In genomic region chr21:28936036-28936435, GRCh38 we compare ENCODE assay signal across 24 cellular contexts. TPM values are rescaled to one million over a fixed set of nuclear protein-coding genes. Genes with fewer than 3 reads are reported as not detected.
DNase-seq lines count a peak whose midpoint lies in the region; ATAC-seq, FAIRE-seq and TF ChIP-seq lines count a peak whose summit lies in the region.
"Had no signal": no experiment of that assay in that cellular context is flagged by ENCODE, and none has a peak within 500 bp of the region (broad histone marks: within the 10 kb centered on the region; RNA-seq: fewer than 3 reads in every experiment).

No MANE protein-coding gene starts in this region.

- in situ Hi-C loops in GM12878 (cut with MboI) = no loop called here

- H3K4me2 ChIP-seq in GM12878 (ENCODE audit: control insufficient read depth, insufficient read depth) = no peak overlapping the region
- H3K4me2 ChIP-seq: BLaER1 treated with 17β-estradiol and CSF1 and Interleukin-3, amounts not matched to agents 10 nM and 100 nM had no signal

- H4K20me1 ChIP-seq in GM12878 (ENCODE audit: control insufficient read depth, insufficient read depth) = no peaks in the 10 kb centered on the region
- H4K20me1 ChIP-seq: BLaER1 treated with 17β-estradiol and CSF1 and Interleukin-3, amounts not matched to agents 10 nM and 100 nM had no signal

- no peak overlapping the region for H3K27ac ChIP-seq in HEK293 (ENCODE audit: extremely low read depth, low read depth, low read length)
- no peak overlapping the region for H3K27ac ChIP-seq in GM12878 (ENCODE audit: control insufficient read depth, insufficient read depth)
- peak overlapping the region; percentile 30 to 74 for H3K27ac ChIP-seq in uterus
- H3K27ac ChIP-seq: 22Rv1, Peyer's patch, SK-N-MC had no signal

- no peaks in the 10 kb centered on the region for H3K79me2 ChIP-seq in GM12878 (ENCODE audit: control insufficient read depth, insufficient read depth, low read length)

- intact Hi-C loops in GM12878 (cut with micrococcal nuclease; ENCODE audit: unreplicated experiment) (no loop called here), uterus (cut with DNase I; ENCODE audit: low total_unique reads) (no loop called here)

- WGBS in GM12878 (ENCODE audit: insufficient coverage, insufficient replicate concordance, low lambda C conversion rate, missing lambda C conversion rate) = 97% methylated on average over 1 of the region's 1 CpG

- peak overlapping the region; percentile 27 for H3K27ac Mint-ChIP-seq in activated naive CD4-positive, alpha-beta T cell treated with anti-CD3 and anti-CD28 coated beads, Interleukin-2, amount 50 U/mL, for 24 hours
- no peak overlapping the region for H3K27ac Mint-ChIP-seq in activated naive CD4-positive, alpha-beta T cell treated with anti-CD3 and anti-CD28 coated beads, Interleukin-2, amount 10 ng/mL, durations not matched to agents 7 days and 5 days
- H3K27ac Mint-ChIP-seq: CD4-positive, alpha-beta T cell had no signal

- TF ChIP-seq EP300 in GM12878 (IDR thresholded peaks at IDR 0.05; ENCODE audit: borderline replicate concordance in 1 of 2, control insufficient read depth in 1 of 2, low read depth in 2 of 2, low read length in 2 of 2) = no peak

- SMC1A ChIA-PET in GM12878 (lab: Charles Lee; ENCODE audit: uncharacterized antibody, unreplicated experiment) = no interaction called here

- POLR2A ChIA-PET in HEK293 (lab: Yijun Ruan, JAX) = no interaction called here
- POLR2A ChIA-PET in GM12878 (lab: Charles Lee) = interaction anchor here (0.8 kb wide), 1 partner anchor 179 kb away, joined by 3 read pairs; no protein-coding TSS in a partner anchor

- RAD21 ChIA-PET in GM12878 (lab: Charles Lee; ENCODE audit: unreplicated experiment) = no interaction called here

- ATAC-seq in GM12878 = no peak
- ATAC-seq in HG02840 (IDR thresholded peaks at IDR 0.05; ENCODE audit: low FRiP score, unreplicated experiment) = no peak
- no peak for ATAC-seq in HG03139 (IDR thresholded peaks at IDR 0.05; ENCODE audit: unreplicated experiment)

- DNase-seq in activated naive CD4-positive, alpha-beta T cell treated with anti-CD3 and anti-CD28 coated beads, Interleukin-2, amount 10 ng/mL, durations not matched to agents 7 days and 5 days = no peak
- DNase-seq in GM12878 (ENCODE audit: low read depth, low spot score) = no peak
- DNase-seq in uterus = no peak
- no peak for DNase-seq in medulla oblongata (ENCODE audit: extremely low spot score)
- DNase-seq: CD4-positive, alpha-beta T cell; COR-L47; EL; GDM1; IMR-90; KG1; MM.1S; NCI-H1694; NCI-H2081; NCI-H2227 treated with DMSO at 0.1 percent for 48 hours; NCI-H69; Peyer's patch; SIG-M5 had no signal

- TF ChIP-seq POLR2A in GM12878 (IDR thresholded peaks at IDR 0.05; ENCODE audit: low read depth, low read length) (no peak), uterus (IDR thresholded peaks at IDR 0.05) (no peak)

- no peak overlapping the region for H3K4me3 Mint-ChIP-seq in activated naive CD4-positive, alpha-beta T cell treated with anti-CD3 and anti-CD28 coated beads, Interleukin-2, amount 50 U/mL, for 24 hours
- no peak overlapping the region for H3K4me3 Mint-ChIP-seq in activated naive CD4-positive, alpha-beta T cell treated with anti-CD3 and anti-CD28 coated beads, Interleukin-2, amount 10 ng/mL, durations not matched to agents 7 days and 5 days
- H3K4me3 Mint-ChIP-seq: CD4-positive, alpha-beta T cell had no signal

- no peak overlapping the region for H3K4me3 ChIP-seq in HEK293 (ENCODE audit: low read depth, low read length)
- H3K4me3 ChIP-seq in GM12878 = no peak overlapping the region
- no peak overlapping the region for H3K4me3 ChIP-seq in uterus
- H3K4me3 ChIP-seq: BLaER1 treated with 17β-estradiol and CSF1 and Interleukin-3, amounts not matched to agents 10 nM and 100 nM; Peyer's patch; SK-N-MC had no signal

- TF ChIP-seq CTCF in HEK293 (tag by site-specific recombination; IDR thresholded peaks at IDR 0.05) (no peak), GM12878 (IDR thresholded peaks at IDR 0.05 in 2 of 3, conservative IDR thresholded peaks at IDR 0.05 in 1 of 3; ENCODE audit: control insufficient read depth in 2 of 3, extremely low read depth in 1 of 3, insufficient read depth in 1 of 3, low read depth in 3 of 3, low read length in 3 of 3) (no peak), uterus (IDR thresholded peaks at IDR 0.05) (no peak)

- no peaks in the 10 kb centered on the region for H3K4me1 Mint-ChIP-seq in activated naive CD4-positive, alpha-beta T cell treated with anti-CD3 and anti-CD28 coated beads, Interleukin-2, amount 50 U/mL, for 24 hours
- H3K4me1 Mint-ChIP-seq in activated naive CD4-positive, alpha-beta T cell treated with anti-CD3 and anti-CD28 coated beads, Interleukin-2, amount 10 ng/mL, durations not matched to agents 7 days and 5 days = peaks cover 2% of the 10 kb centered on the region

- H3K36me3 Mint-ChIP-seq in activated naive CD4-positive, alpha-beta T cell treated with anti-CD3 and anti-CD28 coated beads, Interleukin-2, amount 50 U/mL, for 24 hours = peaks cover 17% of the 10 kb centered on the region
- peaks cover 46% of the 10 kb centered on the region for H3K36me3 Mint-ChIP-seq in activated naive CD4-positive, alpha-beta T cell treated with anti-CD3 and anti-CD28 coated beads, Interleukin-2, amount 10 ng/mL, durations not matched to agents 7 days and 5 days

- CTCF ChIA-PET in activated naive CD4-positive, alpha-beta T cell treated with anti-CD3 and anti-CD28 coated beads, Interleukin-2, amount 10 ng/mL, durations not matched to agents 7 days and 5 days (lab: Charles Lee) = interaction anchor here (0.9 kb wide), 1 partner anchor 191 kb away, joined by 3 read pairs; no protein-coding TSS in a partner anchor
- CTCF ChIA-PET in HEK293 (lab: Yijun Ruan, JAX) = interaction anchor here (1.3 to 1.6 kb wide), 2 partner anchors 9 to 191 kb away, joined by 5 to 6 read pairs; no protein-coding TSS in a partner anchor
- CTCF ChIA-PET in GM12878 (lab: Yijun Ruan, JAX) = interaction anchor here (0.7 to 1.7 kb wide), 2 partner anchors 104 to 419 kb away, joined by 3 read pairs; no protein-coding TSS in a partner anchor

- no peak for TF ChIP-seq RAD21 in GM12878 (IDR thresholded peaks at IDR 0.05; ENCODE audit: insufficient read depth, low read depth, low read length)

- H3K9me3 ChIP-seq in HEK293 (ENCODE audit: control insufficient read depth, insufficient read depth, low read depth, low read length) = no peaks in the 10 kb centered on the region
- no peaks in the 10 kb centered on the region for H3K9me3 ChIP-seq in GM12878 (replicated peaks; ENCODE audit: control insufficient read depth, insufficient read depth, low read length)
- H3K9me3 ChIP-seq in uterus = no peaks in the 10 kb centered on the region
- H3K9me3 ChIP-seq: Peyer's patch had no signal

- peaks cover 5% of the 10 kb centered on the region; the same call in 1 of the 2 replicates for H3K4me1 ChIP-seq in HEK293 (ENCODE audit: control insufficient read depth, insufficient read depth, low read length)
- no peaks in the 10 kb centered on the region for H3K4me1 ChIP-seq in GM12878 (ENCODE audit: control insufficient read depth, insufficient read depth, low read length)
- H3K4me1 ChIP-seq in uterus = no peaks in the 10 kb centered on the region
- H3K4me1 ChIP-seq: Peyer's patch had no signal

- H3K27me3 Mint-ChIP-seq in activated naive CD4-positive, alpha-beta T cell treated with anti-CD3 and anti-CD28 coated beads, Interleukin-2, amount 50 U/mL, for 24 hours = no peaks in the 10 kb centered on the region
- H3K27me3 Mint-ChIP-seq in activated naive CD4-positive, alpha-beta T cell treated with anti-CD3 and anti-CD28 coated beads, Interleukin-2, amount 10 ng/mL, durations not matched to agents 7 days and 5 days = no peaks in the 10 kb centered on the region
- H3K27me3 Mint-ChIP-seq: CD4-positive, alpha-beta T cell had no signal

- H3K27me3 ChIP-seq in GM12878 (replicated peaks in 1 of 2; ENCODE audit: control insufficient read depth in 2 of 2, insufficient read depth in 2 of 2, low read length in 1 of 2) (no peaks in the 10 kb centered on the region), uterus (no peaks in the 10 kb centered on the region)
- H3K27me3 ChIP-seq: BLaER1 treated with 17β-estradiol and CSF1 and Interleukin-3, amounts not matched to agents 10 nM and 100 nM; Peyer's patch had no signal

- H2AFZ ChIP-seq in GM12878 (ENCODE audit: control insufficient read depth, low read depth, low read length) = no peak overlapping the region

- BruUV-seq in GM12878 (replicated peaks; lab: Mats Ljungman, UMichigan) = TSS peak; percentile 8

- no peaks in the 10 kb centered on the region for H3K9me3 Mint-ChIP-seq in activated naive CD4-positive, alpha-beta T cell treated with anti-CD3 and anti-CD28 coated beads, Interleukin-2, amount 50 U/mL, for 24 hours
- H3K9me3 Mint-ChIP-seq in activated naive CD4-positive, alpha-beta T cell treated with anti-CD3 and anti-CD28 coated beads, Interleukin-2, amount 10 ng/mL, durations not matched to agents 7 days and 5 days = no peaks in the 10 kb centered on the region
- H3K9me3 Mint-ChIP-seq: CD4-positive, alpha-beta T cell had no signal

- FAIRE-seq in GM12878 (lab: Jason Lieb, UNC) = no peak

- no peak overlapping the region for H3K9ac ChIP-seq in GM12878 (ENCODE audit: control insufficient read depth, insufficient read depth, low read length)
- H3K9ac ChIP-seq: BLaER1 treated with 17β-estradiol and CSF1 and Interleukin-3, amounts not matched to agents 10 nM and 100 nM had no signal

- H3K36me3 ChIP-seq in HEK293 (ENCODE audit: control insufficient read depth in 2 of 2, insufficient read depth in 1 of 2, low read length in 2 of 2) (peaks cover 23 to 25% of the 10 kb centered on the region in 2 experiments), GM12878 (ENCODE audit: control insufficient read depth in 2 of 2, insufficient read depth in 2 of 2, low read length in 1 of 2) (peaks cover 0 to 19% of the 10 kb centered on the region in 2 experiments; a peak in 2 of 4 replicates), uterus (no peaks in the 10 kb centered on the region)

RNA-seq across cellular contexts. Expression of gene LTN1, which starts 56.6 kb away (rescaled TPM):
- total RNA-seq in GM12878 (2013; cell fraction: nucleolus; rRNA removed) = 88.9 and 102 TPM in 2 replicates
- total RNA-seq in GM12878 (2014; rRNA removed) (11.7 and 11.8 TPM in 2 replicates), GM12878 (2014; rRNA removed; fragmentation: Illumina TruSeq; extraction: Trizol) (16.5 and 17.3 TPM in 2 replicates), GM12878 (2021) (13.2 and 13.8 TPM in 2 replicates), uterus (10 to 100 TPM; 13.8 to 61.0 (median 30.6) TPM)
- polyA plus RNA-seq in GM12878 (2011; ENCODE audit: low read depth) = 3.6 TPM
- polyA plus RNA-seq in GM12878 (2011; rRNA removed) (13.0 and 18.9 TPM in 2 replicates), GM12878 (2014; fragmentation: Illumina TruSeq; extraction: Trizol) (12.9 and 19.4 TPM in 2 replicates), GM12878 (2014; fragmentation: Nextera tagmentation; extraction: Ambion mirVana) (10 to 100 TPM in 1 of 2 experiments, 1 to 10 TPM in 1; 3.5 to 10.1 TPM), GM12878 (2014; rRNA removed) (6.7 and 8.4 TPM in 2 replicates), GM12878 (2016; fragmentation: Nextera tagmentation; extraction: Ambion mirVana) (10 to 100 TPM; 11.4 to 14.3 TPM)
- polyA plus RNA-seq in GM12878 (2011; cell fraction: cytosol; rRNA removed) = 4.8 and 6.1 TPM in 2 replicates
- polyA plus RNA-seq in GM12878 (2011; cell fraction: nucleus; rRNA removed) = 14.5 and 15.3 TPM in 2 replicates
- 6.9 and 9.2 TPM in 2 replicates for polyA plus RNA-seq in GM12878 (2012)
- polyA minus RNA-seq in GM12878 (2011; rRNA and poly(A)+ RNA removed) = 28.9 and 38.8 TPM in 2 replicates
- polyA minus RNA-seq in GM12878 (2011; cell fraction: cytosol; rRNA and poly(A)+ RNA removed) = 9.4 and 9.7 TPM in 2 replicates
- polyA minus RNA-seq in GM12878 (2011; cell fraction: nucleus; rRNA and poly(A)+ RNA removed) = 26.6 and 34.3 TPM in 2 replicates

Comparison
In these comparisons a context has a peak if more than half of its experiments do, and no peak if none do; other contexts are left out.
1. H3K27ac ChIP-seq: peak in uterus (2 of 2); none in HEK293 (single experiment) and GM12878 (single experiment).